20 cellular contexts compared by ENCODE assay signal in the genomic region with DNA sequence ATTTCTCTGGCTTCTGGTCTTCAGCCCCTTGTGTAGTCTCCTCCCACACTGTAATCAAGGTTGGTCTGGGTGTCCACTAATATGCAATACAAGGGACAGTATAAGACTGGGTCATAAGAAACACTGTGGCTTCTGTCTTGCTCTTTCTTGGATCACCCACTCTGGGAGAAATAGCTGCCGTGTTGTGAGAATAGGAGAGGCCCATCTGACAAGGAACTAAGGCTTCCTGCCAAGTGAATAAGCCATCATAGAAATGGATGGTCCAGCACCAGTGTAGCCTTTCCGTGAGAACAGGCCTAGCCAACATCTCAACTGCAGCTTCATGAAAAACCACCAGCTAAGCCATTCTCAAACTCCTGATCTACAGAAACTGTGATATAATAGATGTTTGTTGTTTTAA.
"Had no signal": no experiment of that assay in that cellular context is flagged by ENCODE, and none has a peak within 500 bp of the region (broad histone marks: within the 10 kb centered on the region; RNA-seq: fewer than 3 reads in every experiment).

No MANE protein-coding gene starts in this region.

- H3K27me3 Mint-ChIP-seq: activated CD4-positive, alpha-beta T cell treated with anti-CD3 and anti-CD28 coated beads, Interleukin-2, amount 10 ng/mL, durations not matched to agents 7 days and 5 days; activated CD8-positive, alpha-beta memory T cell treated with anti-CD3 and anti-CD28 coated beads, Interleukin-2, amount 10 ng/mL, durations not matched to agents 7 days and 5 days; activated CD8-positive, alpha-beta T cell treated with anti-CD3 and anti-CD28 coated beads for 36 hours had no signal

- H3K4me3 ChIP-seq: ascending aorta, neural progenitor cell, tibial nerve had no signal

- H3K9me3 ChIP-seq: ascending aorta, tibial nerve had no signal

- H3K4me3 Mint-ChIP-seq: activated CD4-positive, alpha-beta T cell treated with anti-CD3 and anti-CD28 coated beads, Interleukin-2, amount 10 ng/mL, durations not matched to agents 7 days and 5 days; activated CD8-positive, alpha-beta memory T cell treated with anti-CD3 and anti-CD28 coated beads, Interleukin-2, amount 10 ng/mL, durations not matched to agents 7 days and 5 days; activated CD8-positive, alpha-beta T cell treated with anti-CD3 and anti-CD28 coated beads for 36 hours; mesothelial cell of epicardium; naive thymus-derived CD8-positive, alpha-beta T cell; neural progenitor cell; stimulated activated naive CD8-positive, alpha-beta T cell treated with anti-CD3 and anti-CD28 coated beads, Interleukin-15, Interleukin-2, amounts not matched to agents 100 ng/mL and 50 ng/mL, for 24 hours had no signal

- H3K36me3 Mint-ChIP-seq: naive thymus-derived CD8-positive, alpha-beta T cell had no signal

- H2AFZ ChIP-seq: neural progenitor cell had no signal

- H3K4me2 ChIP-seq: neural progenitor cell had no signal

- H3K4me1 ChIP-seq: ascending aorta, foreskin keratinocyte, neural progenitor cell had no signal

- H3K9me3 Mint-ChIP-seq: activated CD4-positive, alpha-beta T cell treated with anti-CD3 and anti-CD28 coated beads, Interleukin-2, amount 10 ng/mL, durations not matched to agents 7 days and 5 days; activated CD8-positive, alpha-beta T cell treated with anti-CD3 and anti-CD28 coated beads for 36 hours; mesothelial cell of epicardium; naive thymus-derived CD8-positive, alpha-beta T cell; neural progenitor cell; stimulated activated naive CD8-positive, alpha-beta T cell treated with anti-CD3 and anti-CD28 coated beads, Interleukin-15, Interleukin-2, amounts not matched to agents 100 ng/mL and 50 ng/mL, for 24 hours had no signal

- ATAC-seq: activated CD8-positive, alpha-beta memory T cell treated with anti-CD3 and anti-CD28 coated beads, Interleukin-2, amount 10 ng/mL, durations not matched to agents 7 days and 5 days; activated CD8-positive, alpha-beta T cell treated with anti-CD3 and anti-CD28 coated beads for 36 hours; foreskin keratinocyte; left lobe of liver; naive thymus-derived CD8-positive, alpha-beta T cell had no signal

- H3K27me3 ChIP-seq: ascending aorta, foreskin keratinocyte, neural progenitor cell, tibial nerve had no signal

- DNase-seq: activated CD4-positive, alpha-beta T cell treated with anti-CD3 and anti-CD28 coated beads, Interleukin-2, amount 10 ng/mL, durations not matched to agents 7 days and 5 days; activated CD4-positive, CD25-positive, alpha-beta regulatory T cell treated with anti-CD3 and anti-CD28 coated beads, Interleukin-2, amount 50 U/mL, for 72 hours; activated CD8-positive, alpha-beta memory T cell treated with anti-CD3 and anti-CD28 coated beads, Interleukin-2, amount 10 ng/mL, durations not matched to agents 7 days and 5 days; activated CD8-positive, alpha-beta T cell treated with anti-CD3 and anti-CD28 coated beads for 36 hours; activated gamma-delta T cell; activated naive CD4-positive, alpha-beta T cell treated with anti-CD3 and anti-CD28 coated beads, Interleukin-2, amount 50 U/mL, for 16 hours; activated T-cell treated with anti-CD3 and anti-CD28 coated beads for 4 hours; foreskin keratinocyte; kidney; naive thymus-derived CD8-positive, alpha-beta T cell; stimulated activated CD4-positive, alpha-beta T cell treated with anti-CD3 and anti-CD28 coated beads, Interleukin-12 subunit alpha, Interleukin-12 subunit beta, amount 100 ng/mL, for 4 hours; T-helper 1 cell; WERI-Rb-1 had no signal

- H3K27ac Mint-ChIP-seq: activated CD4-positive, alpha-beta T cell treated with anti-CD3 and anti-CD28 coated beads, Interleukin-2, amount 10 ng/mL, durations not matched to agents 7 days and 5 days; activated CD8-positive, alpha-beta memory T cell treated with anti-CD3 and anti-CD28 coated beads, Interleukin-2, amount 10 ng/mL, durations not matched to agents 7 days and 5 days; activated CD8-positive, alpha-beta T cell treated with anti-CD3 and anti-CD28 coated beads for 36 hours; mesothelial cell of epicardium; naive thymus-derived CD8-positive, alpha-beta T cell; neural progenitor cell; stimulated activated naive CD8-positive, alpha-beta T cell treated with anti-CD3 and anti-CD28 coated beads, Interleukin-15, Interleukin-2, amounts not matched to agents 100 ng/mL and 50 ng/mL, for 24 hours had no signal

- H3K9ac ChIP-seq: neural progenitor cell had no signal

- H3K4me1 Mint-ChIP-seq: activated CD4-positive, alpha-beta T cell treated with anti-CD3 and anti-CD28 coated beads, Interleukin-2, amount 10 ng/mL, durations not matched to agents 7 days and 5 days; activated CD8-positive, alpha-beta memory T cell treated with anti-CD3 and anti-CD28 coated beads, Interleukin-2, amount 10 ng/mL, durations not matched to agents 7 days and 5 days; naive thymus-derived CD8-positive, alpha-beta T cell; neural progenitor cell had no signal

- H3K27ac ChIP-seq: ascending aorta, epithelial cell of prostate, foreskin keratinocyte, neural progenitor cell, tibial nerve, WERI-Rb-1 had no signal
